ENCODE assay signal across 8 cellular contexts in genomic region chrX:150361070-150361776, GRCh38. TPM values are rescaled to one million over a fixed set of nuclear protein-coding genes. Genes with fewer than 3 reads are reported as not detected.
DNase-seq lines count a peak whose midpoint lies in the region; ATAC-seq and TF ChIP-seq lines count a peak whose summit lies in the region.

No MANE protein-coding gene starts in this region.

- TF ChIP-seq CTCF in VCaP (conservative IDR thresholded peaks at IDR 0.05) (0 out of 2 replicates have a peak, but pooled peaks have one; percentile 11), endothelial cell (IDR thresholded peaks at IDR 0.05; ENCODE audit: unreplicated experiment) (no peak), osteocyte (IDR thresholded peaks at IDR 0.05) (no peak)

- H3K4me1 Mint-ChIP-seq in endothelial cell (ENCODE audit: unreplicated experiment) (peaks cover 10% of the 10 kb centered on the region), osteocyte (ENCODE audit: unreplicated experiment) (peaks cover 11% of the 10 kb centered on the region)

- DNase-seq in endothelial cell (ENCODE audit: low spot score): peak; percentile 20
- DNase-seq in osteocyte (ENCODE audit: extremely low spot score, unreplicated experiment): peak; percentile 81
- DNase-seq in NCI-H446 (lab: John Stamatoyannopoulos, UW): no peak
- no peak for DNase-seq in caudate nucleus (lab: John Stamatoyannopoulos, UW)

- peak overlapping the region; percentile 63; the same call in 1 of the 2 replicates for H3K9ac ChIP-seq in ES-I3 (ENCODE audit: low read depth, low read length)

- ATAC-seq in GM21367 (IDR thresholded peaks at IDR 0.05; ENCODE audit: unreplicated experiment): no peak
- ATAC-seq in GM21786 (IDR thresholded peaks at IDR 0.05; ENCODE audit: unreplicated experiment): no peak

- no peaks in the 10 kb centered on the region for H3K9me3 Mint-ChIP-seq in endothelial cell (ENCODE audit: unreplicated experiment)
- peaks cover 6% of the 10 kb centered on the region for H3K9me3 Mint-ChIP-seq in osteocyte (ENCODE audit: unreplicated experiment)

- H3K27ac Mint-ChIP-seq in endothelial cell (ENCODE audit: unreplicated experiment): no peak overlapping the region
- H3K27ac Mint-ChIP-seq in osteocyte (ENCODE audit: unreplicated experiment): no peak overlapping the region

- H3K9me3 ChIP-seq in ES-I3 (ENCODE audit: control insufficient read depth, insufficient read depth, low read length): no peaks in the 10 kb centered on the region

- no peaks in the 10 kb centered on the region for H3K36me3 ChIP-seq in ES-I3 (ENCODE audit: insufficient read depth, low read length)

- H3K4me3 Mint-ChIP-seq in endothelial cell (ENCODE audit: unreplicated experiment) (no peak overlapping the region), osteocyte (ENCODE audit: unreplicated experiment) (peak overlapping the region; percentile 88)

- no peaks in the 10 kb centered on the region for H3K4me1 ChIP-seq in ES-I3 (ENCODE audit: insufficient read depth, low read length)

- H3K27ac ChIP-seq in VCaP (no peak overlapping the region), caudate nucleus (ENCODE audit: low read depth, low read length) (no peak overlapping the region)

- H3K27me3 Mint-ChIP-seq in endothelial cell (ENCODE audit: unreplicated experiment): peaks cover 8% of the 10 kb centered on the region
- H3K27me3 Mint-ChIP-seq in osteocyte (ENCODE audit: unreplicated experiment): no peaks in the 10 kb centered on the region

- H3K36me3 Mint-ChIP-seq in endothelial cell (ENCODE audit: low read depth, unreplicated experiment) (no peaks in the 10 kb centered on the region), osteocyte (ENCODE audit: unreplicated experiment) (no peaks in the 10 kb centered on the region)

RNA-seq across cellular contexts. Expression of gene MAMLD1, which starts 1.9 kb away (rescaled TPM):
- 2.8 TPM for total RNA-seq in endothelial cell (ENCODE audit: unreplicated experiment)
- 13.2 and 13.4 TPM in 2 replicates for total RNA-seq in osteocyte

Comparison
In these comparisons a context has a peak if more than half of its experiments do, and no peak if none do; other contexts are left out.
1. DNase-seq: peak in endothelial cell (single experiment) and osteocyte (single experiment); none in NCI-H446 (0 of 2) and caudate nucleus (0 of 61).